ENCODE assay signal across 8 cellular contexts in genomic region chr19:47483800-47484690, GRCh38. TPM values are rescaled to one million over a fixed set of nuclear protein-coding genes. Genes with fewer than 3 reads are reported as not detected.
DNase-seq lines count a peak whose midpoint lies in the region; ATAC-seq, FAIRE-seq and TF ChIP-seq lines count a peak whose summit lies in the region.

Gene KPTN (minus strand): TSS chr19:47484219. CDS start chr19:47484160, 59 bp downstream.

- peak; percentile 69 for ATAC-seq in GM18909 (IDR thresholded peaks at IDR 0.05; ENCODE audit: poor library complexity, unreplicated experiment)
- peak; percentile 70 for ATAC-seq in HG03280 (IDR thresholded peaks at IDR 0.05; ENCODE audit: unreplicated experiment)
- ATAC-seq in central memory CD8-positive, alpha-beta T cell (replicated peaks; ENCODE audit: extremely low read depth, poor library complexity, severe bottlenecking) = peak; percentile 85

- peak within 1 kb of the TSS; percentile 94 for H3K27ac Mint-ChIP-seq in central memory CD8-positive, alpha-beta T cell (ENCODE audit: low read depth)

- TF ChIP-seq CTCF in keratinocyte (optimal IDR thresholded peaks at IDR 0.05 in 1 of 3, IDR thresholded peaks at IDR 0.05 in 1 of 3, conservative IDR thresholded peaks at IDR 0.05 in 1 of 3; ENCODE audit: extremely low read depth in 1 of 3, insufficient read depth in 2 of 3, low read length in 3 of 3) = peak; percentile 94 to 98 (median 97)

- peak; percentile 53 for FAIRE-seq in keratinocyte (lab: Jason Lieb, UNC)

- H4K20me1 ChIP-seq in keratinocyte (ENCODE audit: control insufficient read depth, extremely low read depth, insufficient read depth, low read length) = no peaks in the 10 kb centered on the region

- DNase-seq in AG08395 (ENCODE audit: low spot score) = peak; percentile 96
- DNase-seq in NCI-H345 treated with DMSO at 0.1 percent for 48 hours (lab: John Stamatoyannopoulos, UW; ENCODE audit: unreplicated experiment) = peak; percentile 48
- DNase-seq in activated CD4-positive, CD25-positive, alpha-beta regulatory T cell treated with anti-CD3 and anti-CD28 coated beads, Interleukin-2, amount 50 U/mL, for 16 hours (ENCODE audit: low read depth, low spot score) = peak; percentile 77
- DNase-seq in central memory CD8-positive, alpha-beta T cell (ENCODE audit: low spot score in 2 of 2) = peak; percentile 84 to 85
- DNase-seq in keratinocyte (ENCODE audit: low read depth, low spot score) = peak; percentile 42
- peak; percentile 85 for DNase-seq in stimulated activated CD4-positive, alpha-beta T cell treated with anti-CD3 and anti-CD28 coated beads, Interleukin-12 subunit alpha, Interleukin-12 subunit beta, amount 100 ng/mL, for 4 hours

- H3K9me3 Mint-ChIP-seq in central memory CD8-positive, alpha-beta T cell = no peaks in the 10 kb centered on the region

- H3K4me1 Mint-ChIP-seq in central memory CD8-positive, alpha-beta T cell = peaks cover 14% of the 10 kb centered on the region

- H3K27me3 ChIP-seq in keratinocyte (ENCODE audit: control insufficient read depth, extremely low read depth, insufficient read depth, low read length) = no peaks in the 10 kb centered on the region

- H3K9me1 ChIP-seq in keratinocyte (ENCODE audit: control insufficient read depth, extremely low read depth, insufficient read depth, low read length) = no peaks in the 10 kb centered on the region

- peak within 1 kb of the TSS; percentile 99 for H3K4me2 ChIP-seq in keratinocyte (ENCODE audit: control insufficient read depth, extremely low read depth, insufficient read depth, low read depth, low read length)

- peaks cover 35% of the 10 kb centered on the region for H3K36me3 Mint-ChIP-seq in central memory CD8-positive, alpha-beta T cell (ENCODE audit: insufficient read depth)

- H3K9ac ChIP-seq in keratinocyte (ENCODE audit: control insufficient read depth, extremely low read depth, insufficient read depth, low read length) = peak within 1 kb of the TSS; percentile 95

- H3K4me3 Mint-ChIP-seq in central memory CD8-positive, alpha-beta T cell = peak within 1 kb of the TSS; percentile 93

- H3K4me3 ChIP-seq in keratinocyte (ENCODE audit: control insufficient read depth in 2 of 3, extremely low read depth in 1 of 3, insufficient read depth in 2 of 3, low read depth in 1 of 3, low read length in 3 of 3) = peak within 1 kb of the TSS; percentile 73 to 99 (median 95)

- H3K79me2 ChIP-seq in keratinocyte (ENCODE audit: control insufficient read depth, insufficient read depth, low read length) = no peaks in the 10 kb centered on the region

- peak within 1 kb of the TSS; percentile 98 for H2AFZ ChIP-seq in keratinocyte (ENCODE audit: control insufficient read depth, low read length)

- no peaks in the 10 kb centered on the region for H3K27me3 Mint-ChIP-seq in central memory CD8-positive, alpha-beta T cell

- dilution Hi-C loops in keratinocyte (cut with MboI; ENCODE audit: extremely low pct_ligation_motif_present, low sequenced_read_pairs) = no loop called here

- peak within 1 kb of the TSS; percentile 93 for H3K27ac ChIP-seq in keratinocyte (ENCODE audit: control insufficient read depth, insufficient read depth, low read length)

- H3K36me3 ChIP-seq in keratinocyte (ENCODE audit: control insufficient read depth in 2 of 2, extremely low read depth in 1 of 2, insufficient read depth in 2 of 2, low read length in 2 of 2) = peaks cover 3 to 9% of the 10 kb centered on the region in 2 experiments

- H3K9me3 ChIP-seq in keratinocyte (ENCODE audit: control insufficient read depth, low read depth, low read length) = no peaks in the 10 kb centered on the region

- H3K4me1 ChIP-seq in keratinocyte (ENCODE audit: control insufficient read depth, extremely low read depth, insufficient read depth, low read length) = peaks cover 13% of the 10 kb centered on the region

RNA-seq across cellular contexts. Expression of gene KPTN, which starts in this region (rescaled TPM):
- 7.0 to 10.2 TPM (median 7.3 TPM) in 3 replicates for polyA plus RNA-seq in keratinocyte
- 4.0 TPM for polyA plus RNA-seq in keratinocyte (2011; ENCODE audit: low read depth)
- polyA plus RNA-seq in keratinocyte (2011; cell fraction: cytosol; rRNA removed) = 4.4 and 5.9 TPM in 2 replicates
- polyA plus RNA-seq in keratinocyte (2011; cell fraction: nucleus; rRNA removed) = 19.2 and 21.7 TPM in 2 replicates
- polyA plus RNA-seq in keratinocyte (2012; ENCODE audit: low replicate concordance) = 7.0 and 8.9 TPM in 2 replicates
- 5.8 to 11.3 TPM (median 6.8 TPM) in 3 replicates for polyA minus RNA-seq in keratinocyte
- 6.7 TPM for polyA minus RNA-seq in keratinocyte (2011; cell fraction: cytosol; rRNA and poly(A)+ RNA removed)
- 4.5 and 5.8 TPM in 2 replicates for polyA minus RNA-seq in keratinocyte (2011; cell fraction: nucleus; rRNA and poly(A)+ RNA removed)

Comparison
In these comparisons a context has a peak if more than half of its experiments do, and no peak if none do; other contexts are left out.
1. Peak in every context shown above with its lines: DNase-seq, ATAC-seq, H3K4me3 ChIP-seq and H3K27ac ChIP-seq.
2. DNase-seq: peak in every context shown above with its lines; median percentile 96 in AG08395; 85 in stimulated activated CD4-positive, alpha-beta T cell treated with anti-CD3 and anti-CD28 coated beads, Interleukin-12 subunit alpha, Interleukin-12 subunit beta, amount 100 ng/mL, for 4 hours; 84 in central memory CD8-positive, alpha-beta T cell; 77 in activated CD4-positive, CD25-positive, alpha-beta regulatory T cell treated with anti-CD3 and anti-CD28 coated beads, Interleukin-2, amount 50 U/mL, for 16 hours; 48 in NCI-H345 treated with DMSO at 0.1 percent for 48 hours; 42 in keratinocyte.